In the genomic region with DNA sequence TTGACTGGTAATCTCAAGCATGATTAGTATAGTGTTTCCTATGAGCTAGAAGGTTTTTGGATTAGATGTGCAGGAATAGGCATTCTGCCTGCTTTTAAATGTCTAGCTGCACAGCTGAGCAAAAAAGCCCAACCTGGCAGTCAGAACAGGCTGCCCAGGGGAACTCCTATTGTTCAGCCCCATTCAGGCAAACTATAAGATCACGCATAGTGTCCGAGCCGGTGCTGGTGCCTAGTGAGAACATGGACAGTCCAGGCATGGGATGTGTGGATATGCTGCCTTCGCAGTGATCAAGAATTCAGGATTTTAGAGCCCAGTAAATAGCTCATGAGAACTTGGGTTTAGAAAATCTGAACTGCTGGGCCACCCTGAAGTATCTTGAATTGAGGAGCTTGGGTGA, we compare ENCODE assay signal across 1 cellular context.
TF ChIP-seq lines count a peak whose summit lies in the region.

No MANE protein-coding gene starts in this region.

TF ChIP-seq in HepG2, 621 proteins besides CTCF, POLR2A, EP300 and RAD21:
- TF ChIP-seq MAZ (IDR thresholded peaks at IDR 0.05; ENCODE audit: borderline replicate concordance, low read depth, low read length): no peak
- no peak for TF ChIP-seq MAZ (CRISPR knock-in tag; IDR thresholded peaks at IDR 0.05; ENCODE audit: low read depth)
- TF ChIP-seq, protein P1, sequence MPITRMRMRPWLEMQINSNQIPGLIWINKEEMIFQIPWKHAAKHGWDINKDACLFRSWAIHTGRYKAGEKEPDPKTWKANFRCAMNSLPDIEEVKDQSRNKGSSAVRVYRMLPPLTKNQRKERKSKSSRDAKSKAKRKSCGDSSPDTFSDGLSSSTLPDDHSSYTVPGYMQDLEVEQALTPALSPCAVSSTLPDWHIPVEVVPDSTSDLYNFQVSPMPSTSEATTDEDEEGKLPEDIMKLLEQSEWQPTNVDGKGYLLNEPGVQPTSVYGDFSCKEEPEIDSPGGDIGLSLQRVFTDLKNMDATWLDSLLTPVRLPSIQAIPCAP (CRISPR knock-in tag; IDR thresholded peaks at IDR 0.05; ENCODE audit: low read depth): no peak
